ENCODE assay signal across 16 cellular contexts in genomic region chr3:189232790-189233189, GRCh38.
"Had no signal": no experiment of that assay in that cellular context is flagged by ENCODE, and none has a peak within 500 bp of the region (broad histone marks: within the 10 kb centered on the region; RNA-seq: fewer than 3 reads in every experiment).

No MANE protein-coding gene starts in this region.

- DNase-seq: activated CD4-positive, alpha-beta T cell treated with anti-CD3 and anti-CD28 coated beads, Interleukin-2, amount 10 ng/mL, durations not matched to agents 7 days and 5 days; activated CD8-positive, alpha-beta T cell treated with anti-CD3 and anti-CD28 coated beads, Interleukin-2, amount 10 ng/mL, durations not matched to agents 7 days and 5 days; activated effector memory CD4-positive, alpha-beta T cell treated with Interleukin-2 at 50 U/mL for 16 hours; activated T-cell treated with anti-CD3 and anti-CD28 coated beads, Interleukin-2, amount 50 U/mL, for 4 hours; central memory CD4-positive, alpha-beta T cell; effector CD8-positive, alpha-beta T cell; naive B cell; sigmoid colon; T1000 had no signal

- H3K27ac ChIP-seq: brain microvascular endothelial cell, heart right ventricle, left ventricle myocardium inferior, parathyroid adenoma, sigmoid colon, thyroid gland had no signal

- H3K36me3 ChIP-seq: brain microvascular endothelial cell, heart right ventricle, left ventricle myocardium inferior, sigmoid colon, thyroid gland had no signal

- H3K27me3 ChIP-seq: brain microvascular endothelial cell, heart right ventricle, sigmoid colon, thyroid gland had no signal

- H3K4me1 ChIP-seq: left ventricle myocardium inferior, parathyroid adenoma, sigmoid colon, thyroid gland had no signal

- H3K79me2 ChIP-seq: parathyroid adenoma had no signal

- H2AFZ ChIP-seq: parathyroid adenoma had no signal

- H3K9me3 ChIP-seq: heart right ventricle, left ventricle myocardium inferior, mucosa of descending colon, sigmoid colon, thyroid gland had no signal

- H3K9ac ChIP-seq: parathyroid adenoma had no signal

- ATAC-seq: activated CD4-positive, CD25-positive, alpha-beta regulatory T cell treated with anti-CD3 and anti-CD28 coated beads, Interleukin-2, amount 50 U/mL, for 24 hours; activated CD8-positive, alpha-beta T cell treated with anti-CD3 and anti-CD28 coated beads, Interleukin-2, amount 10 ng/mL, durations not matched to agents 7 days and 5 days; activated T-cell treated with anti-CD3 and anti-CD28 coated beads, Interleukin-2, amount 50 U/mL, for 4 hours had no signal

- H3K4me3 ChIP-seq: heart right ventricle, left ventricle myocardium inferior, mucosa of descending colon, sigmoid colon, thyroid gland had no signal
